Comparison of ENCODE assay signal across 32 cellular contexts in genomic region chr10:122245897-122246296, GRCh38. TPM values are rescaled to one million over a fixed set of nuclear protein-coding genes. Genes with fewer than 3 reads are reported as not detected.
"Had no signal": no experiment of that assay in that cellular context is flagged by ENCODE, and none has a peak within 500 bp of the region (broad histone marks: within the 10 kb centered on the region; RNA-seq: fewer than 3 reads in every experiment).

No MANE protein-coding gene starts in this region.

- H3K4me1 Mint-ChIP-seq: activated CD4-positive, alpha-beta T cell treated with anti-CD3 and anti-CD28 coated beads for 36 hours; activated CD4-positive, alpha-beta T cell treated with anti-CD3 and anti-CD28 coated beads, Interleukin-2, amount 10 ng/mL, durations not matched to agents 7 days and 5 days; activated naive CD4-positive, alpha-beta T cell treated with anti-CD3 and anti-CD28 coated beads, Interleukin-2, amount 50 U/mL, for 24 hours; activated naive CD8-positive, alpha-beta T cell treated with anti-CD3 and anti-CD28 coated beads, Interleukin-2, amount 10 ng/mL, durations not matched to agents 7 days and 5 days had no signal

- H3K4me1 ChIP-seq: ascending aorta, Peyer's patch, SJSA1 had no signal

- H3K27ac Mint-ChIP-seq: activated CD4-positive, alpha-beta T cell treated with anti-CD3 and anti-CD28 coated beads for 36 hours; activated CD4-positive, alpha-beta T cell treated with anti-CD3 and anti-CD28 coated beads, Interleukin-2, amount 10 ng/mL, durations not matched to agents 7 days and 5 days; activated CD8-positive, alpha-beta T cell treated with anti-CD3 and anti-CD28 coated beads, Interleukin-2, amount 10 ng/mL, durations not matched to agents 7 days and 5 days; activated naive CD4-positive, alpha-beta T cell treated with anti-CD3 and anti-CD28 coated beads, Interleukin-2, amount 50 U/mL, for 24 hours; activated naive CD8-positive, alpha-beta T cell treated with anti-CD3 and anti-CD28 coated beads, Interleukin-2, amount 10 ng/mL, durations not matched to agents 7 days and 5 days; activated T-cell treated with anti-CD3 and anti-CD28 coated beads, Interleukin-2, amount 50 U/mL, for 24 hours; activated T-helper 2 cell treated with anti-CD3 and anti-CD28 coated beads, Interferon-gamma antibody, Interleukin-2, Interleukin-4, amounts not matched to agents 10 μg/mL and 5 μg/mL and 100 μg/mL, durations not matched to agents 14 hours and 24 hours and 36 hours; T-helper 1 cell treated with Interleukin-12 subunit alpha and Interleukin-12 subunit beta and Interleukin-4 antibody, amounts not matched to agents 30 μg/mL and 1 μg/mL, for 36 hours; T-helper 2 cell treated with Interferon-gamma antibody and Interleukin-4, amounts not matched to agents 5 μg/mL and 100 μg/mL, for 36 hours had no signal

- H3K36me3 Mint-ChIP-seq: activated naive CD4-positive, alpha-beta T cell treated with anti-CD3 and anti-CD28 coated beads, Interleukin-2, amount 50 U/mL, for 24 hours; activated naive CD8-positive, alpha-beta T cell treated with anti-CD3 and anti-CD28 coated beads, Interleukin-2, amount 10 ng/mL, durations not matched to agents 7 days and 5 days had no signal

- H3K36me3 ChIP-seq: SJSA1 had no signal

- FAIRE-seq: TTC549 had no signal

- H3K4me2 ChIP-seq: KMS-11, SK-N-SH had no signal

- H3K27me3 Mint-ChIP-seq: activated CD4-positive, alpha-beta T cell treated with anti-CD3 and anti-CD28 coated beads for 36 hours; activated CD4-positive, alpha-beta T cell treated with anti-CD3 and anti-CD28 coated beads, Interleukin-2, amount 10 ng/mL, durations not matched to agents 7 days and 5 days; activated naive CD4-positive, alpha-beta T cell treated with anti-CD3 and anti-CD28 coated beads, Interleukin-2, amount 50 U/mL, for 24 hours; activated naive CD8-positive, alpha-beta T cell treated with anti-CD3 and anti-CD28 coated beads, Interleukin-2, amount 10 ng/mL, durations not matched to agents 7 days and 5 days had no signal

- H3K27ac ChIP-seq: ascending aorta, KMS-11, Peyer's patch, SJSA1 had no signal

- DNase-seq: activated CD4-positive, alpha-beta T cell treated with anti-CD3 and anti-CD28 coated beads for 36 hours; activated CD4-positive, alpha-beta T cell treated with anti-CD3 and anti-CD28 coated beads, Interleukin-2, amount 10 ng/mL, durations not matched to agents 7 days and 5 days; activated CD4-positive, alpha-beta T cell treated with anti-CD3 and anti-CD28 coated beads, Interleukin-2, amount 50 U/mL, for 48 hours; activated CD8-positive, alpha-beta T cell treated with anti-CD3 and anti-CD28 coated beads, Interleukin-2, amount 10 ng/mL, durations not matched to agents 7 days and 5 days; activated gamma-delta T cell; activated naive CD4-positive, alpha-beta T cell treated with Interleukin-2 at 50 U/mL for 16 hours; activated naive CD8-positive, alpha-beta T cell treated with anti-CD3 and anti-CD28 coated beads, Interleukin-2, amount 10 ng/mL, durations not matched to agents 7 days and 5 days; activated T-cell treated with anti-CD3 and anti-CD28 coated beads, Interleukin-2, amount 50 U/mL, for 24 hours; amygdala; MM.1S; NCI-H1092 treated with DMSO at 0.1 percent for 48 hours; NCI-H2029 treated with DMSO at 0.1 percent for 48 hours; NCI-H2171; NCI-H510A; NCI-H526; NK-92 treated with Interleukin-12 subunit alpha and Interleukin-12 subunit beta, amount 100 ng/mL, for 24 hours; PC-3; Peyer's patch; RPMI8226; SHP77 treated with DMSO at 0.1 percent for 48 hours; SK-N-SH had no signal

- H3K4me3 Mint-ChIP-seq: activated CD4-positive, alpha-beta T cell treated with anti-CD3 and anti-CD28 coated beads for 36 hours; activated CD4-positive, alpha-beta T cell treated with anti-CD3 and anti-CD28 coated beads, Interleukin-2, amount 10 ng/mL, durations not matched to agents 7 days and 5 days; activated CD8-positive, alpha-beta T cell treated with anti-CD3 and anti-CD28 coated beads, Interleukin-2, amount 10 ng/mL, durations not matched to agents 7 days and 5 days; activated naive CD4-positive, alpha-beta T cell treated with anti-CD3 and anti-CD28 coated beads, Interleukin-2, amount 50 U/mL, for 24 hours; activated naive CD8-positive, alpha-beta T cell treated with anti-CD3 and anti-CD28 coated beads, Interleukin-2, amount 10 ng/mL, durations not matched to agents 7 days and 5 days; activated T-cell treated with anti-CD3 and anti-CD28 coated beads, Interleukin-2, amount 50 U/mL, for 24 hours; T-helper 1 cell treated with Interleukin-12 subunit alpha and Interleukin-12 subunit beta and Interleukin-4 antibody, amounts not matched to agents 30 μg/mL and 1 μg/mL, for 36 hours; T-helper 2 cell treated with Interferon-gamma antibody and Interleukin-4, amounts not matched to agents 5 μg/mL and 100 μg/mL, for 36 hours; WTC11 had no signal

- H3K9me3 Mint-ChIP-seq: activated CD4-positive, alpha-beta T cell treated with anti-CD3 and anti-CD28 coated beads, Interleukin-2, amount 10 ng/mL, durations not matched to agents 7 days and 5 days; activated naive CD4-positive, alpha-beta T cell treated with anti-CD3 and anti-CD28 coated beads, Interleukin-2, amount 50 U/mL, for 24 hours; activated naive CD8-positive, alpha-beta T cell treated with anti-CD3 and anti-CD28 coated beads, Interleukin-2, amount 10 ng/mL, durations not matched to agents 7 days and 5 days; activated T-cell treated with anti-CD3 and anti-CD28 coated beads, Interleukin-2, amount 50 U/mL, for 24 hours; activated T-helper 2 cell treated with anti-CD3 and anti-CD28 coated beads, Interferon-gamma antibody, Interleukin-2, Interleukin-4, amounts not matched to agents 10 μg/mL and 5 μg/mL and 100 μg/mL, durations not matched to agents 14 hours and 24 hours and 36 hours; T-helper 1 cell treated with Interleukin-12 subunit alpha and Interleukin-12 subunit beta and Interleukin-4 antibody, amounts not matched to agents 30 μg/mL and 1 μg/mL, for 36 hours; T-helper 2 cell treated with Interferon-gamma antibody and Interleukin-4, amounts not matched to agents 5 μg/mL and 100 μg/mL, for 36 hours; WTC11 had no signal

- ATAC-seq: activated CD4-positive, alpha-beta T cell treated with anti-CD3 and anti-CD28 coated beads for 36 hours; activated CD4-positive, CD25-positive, alpha-beta regulatory T cell treated with anti-CD3 and anti-CD28 coated beads, Interleukin-2, amount 50 U/mL, for 24 hours; activated CD8-positive, alpha-beta T cell treated with anti-CD3 and anti-CD28 coated beads, Interleukin-2, amount 10 ng/mL, durations not matched to agents 7 days and 5 days; PC-3; WTC11 had no signal

- H3K9ac ChIP-seq: KMS-11, SK-N-SH had no signal

- H3K4me3 ChIP-seq: ascending aorta, Peyer's patch, SJSA1 had no signal

- H3K27me3 ChIP-seq: ascending aorta, Peyer's patch, SJSA1 had no signal

- H3K9me3 ChIP-seq: ascending aorta, Peyer's patch, SJSA1, SK-N-SH had no signal

RNA-seq across cellular contexts. Expression of gene BTBD16, which starts 25.2 kb away (rescaled TPM):
- total RNA-seq: activated CD4-positive, alpha-beta T cell treated with anti-CD3 and anti-CD28 coated beads for 36 hours; activated CD4-positive, alpha-beta T cell treated with anti-CD3 and anti-CD28 coated beads, Interleukin-2, amount 10 ng/mL, durations not matched to agents 7 days and 5 days; activated CD8-positive, alpha-beta T cell treated with anti-CD3 and anti-CD28 coated beads, Interleukin-2, amount 10 ng/mL, durations not matched to agents 7 days and 5 days; activated naive CD8-positive, alpha-beta T cell treated with anti-CD3 and anti-CD28 coated beads, Interleukin-2, amount 10 ng/mL, durations not matched to agents 7 days and 5 days; activated T-helper 2 cell treated with anti-CD3 and anti-CD28 coated beads, Interferon-gamma antibody, Interleukin-2, Interleukin-4, amounts not matched to agents 10 μg/mL and 5 μg/mL and 100 μg/mL, durations not matched to agents 14 hours and 24 hours and 36 hours; ascending aorta; LHCN-M2; PC-3; Peyer's patch; SJSA1; WTC11 had no signal
- polyA plus RNA-seq: SK-N-SH had no signal
